22 cellular contexts compared by ENCODE assay signal in the genomic region with DNA sequence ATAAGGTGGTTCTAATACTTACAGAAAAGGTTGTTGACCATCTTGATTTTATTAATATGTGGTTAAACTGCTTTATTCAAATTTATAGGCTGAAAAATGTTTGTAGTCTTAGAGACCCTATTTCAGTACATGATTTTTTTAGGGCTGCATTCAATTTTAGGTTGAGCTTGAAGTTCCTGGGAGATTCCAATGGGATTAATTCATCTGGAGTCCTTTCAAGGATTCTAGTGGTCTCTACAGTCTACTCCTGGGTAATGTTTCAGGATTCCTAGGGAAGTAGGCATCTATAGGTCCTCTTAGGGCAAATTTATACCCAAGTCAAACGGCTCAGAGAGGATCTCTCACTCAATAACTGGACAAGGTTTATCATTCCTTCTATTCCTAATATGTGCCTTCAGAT.
"Had no signal": no experiment of that assay in that cellular context is flagged by ENCODE, and none has a peak within 500 bp of the region (broad histone marks: within the 10 kb centered on the region; RNA-seq: fewer than 3 reads in every experiment).

No MANE protein-coding gene starts in this region.

- H3K4me2 ChIP-seq: hepatocyte had no signal

- H3K36me3 ChIP-seq: adrenal gland, gastrocnemius medialis, left ventricle myocardium inferior, neutrophil, pancreas, right atrium auricular region, spleen, suprapubic skin, transverse colon had no signal

- H3K79me2 ChIP-seq: hepatocyte had no signal

- DNase-seq: activated CD4-positive, alpha-beta T cell treated with anti-CD3 and anti-CD28 coated beads for 4 hours; activated CD4-positive, alpha-beta T cell treated with anti-CD3 and anti-CD28 coated beads, Interleukin-2, amount 50 U/mL, for 4 hours; activated effector memory CD4-positive, alpha-beta T cell treated with anti-CD3 and anti-CD28 coated beads, Interleukin-2, amount 50 U/mL, for 16 hours; activated naive CD4-positive, alpha-beta T cell treated with anti-CD3 and anti-CD28 coated beads for 36 hours; activated naive CD8-positive, alpha-beta T cell treated with anti-CD3 and anti-CD28 coated beads for 36 hours; adrenal gland; aorta; caudate nucleus; gastrocnemius medialis; islet precursor cell; left ventricle myocardium inferior; nephron progenitor cell; pancreas; spleen; stimulated activated naive CD4-positive, alpha-beta T cell; transverse colon had no signal

- H3K27me3 ChIP-seq: adrenal gland, gastrocnemius medialis, hepatocyte, neutrophil, pancreas, right atrium auricular region, spleen, suprapubic skin, transverse colon had no signal

- FAIRE-seq: endothelial cell of umbilical vein, pancreas had no signal

- H3K4me3 ChIP-seq: adrenal gland, gastrocnemius medialis, hepatocyte, left ventricle myocardium inferior, pancreas, right atrium auricular region, spleen, suprapubic skin, transverse colon had no signal

- ATAC-seq: gastrocnemius medialis had no signal

- H3K27ac ChIP-seq: adrenal gland, gastrocnemius medialis, hepatocyte, left ventricle myocardium inferior, neutrophil, pancreas, right atrium auricular region, suprapubic skin, transverse colon, VCaP had no signal

- H3K4me1 ChIP-seq: adrenal gland, gastrocnemius medialis, left ventricle myocardium inferior, suprapubic skin had no signal
